In the genomic region with DNA sequence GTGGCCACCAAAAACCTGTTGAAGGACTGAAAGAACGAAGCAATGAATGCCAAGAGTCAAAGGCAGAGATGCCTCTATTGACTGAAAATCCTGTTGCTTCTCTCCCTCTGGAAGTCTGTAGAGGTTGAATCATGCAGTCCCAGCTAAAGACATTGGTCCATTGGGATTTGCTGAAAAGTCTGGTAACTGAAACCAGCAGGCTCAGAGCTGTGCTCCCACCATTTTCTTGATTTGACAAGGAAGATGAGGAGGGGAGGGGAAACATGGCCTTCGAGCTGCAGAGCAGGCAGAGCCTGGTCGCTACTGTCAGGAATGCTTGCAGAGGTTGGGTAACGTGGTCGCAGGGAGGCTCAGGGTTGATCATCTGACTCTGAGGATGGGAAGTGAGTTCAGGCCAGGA, we compare ENCODE assay signal across 26 cellular contexts.
"Had no signal": no experiment of that assay in that cellular context is flagged by ENCODE, and none has a peak within 500 bp of the region (broad histone marks: within the 10 kb centered on the region; RNA-seq: fewer than 3 reads in every experiment).

No MANE protein-coding gene starts in this region.

- ATAC-seq: activated naive CD4-positive, alpha-beta T cell treated with anti-CD3 and anti-CD28 coated beads, Interleukin-2, amount 50 U/mL, for 72 hours; esophagus mucosa; stimulated activated naive CD8-positive, alpha-beta T cell treated with anti-CD3 and anti-CD28 coated beads, Interleukin-15, Interleukin-2, amounts not matched to agents 100 U/mL and 50 U/mL, for 24 hours; T-helper 17 cell had no signal

- H2AFZ ChIP-seq: parathyroid adenoma had no signal

- H3K27me3 Mint-ChIP-seq: activated CD4-positive, alpha-beta T cell treated with anti-CD3 and anti-CD28 coated beads, Interleukin-2, amount 10 ng/mL, durations not matched to agents 7 days and 5 days; activated T-cell treated with anti-CD3 and anti-CD28 coated beads, Interleukin-2, amount 50 U/mL, for 24 hours had no signal

- H3K27me3 ChIP-seq: breast epithelium, testis, vagina had no signal

- H3K4me1 Mint-ChIP-seq: activated CD4-positive, alpha-beta memory T cell treated with anti-CD3 and anti-CD28 coated beads, Interleukin-2, amount 10 ng/mL, durations not matched to agents 7 days and 5 days; activated CD4-positive, alpha-beta T cell treated with anti-CD3 and anti-CD28 coated beads, Interleukin-2, amount 10 ng/mL, durations not matched to agents 7 days and 5 days; naive B cell; T-helper 17 cell had no signal

- H3K4me3 ChIP-seq: breast epithelium, psoas muscle, spleen, testis, vagina had no signal

- H3K4me1 ChIP-seq: breast epithelium had no signal

- H3K79me2 ChIP-seq: parathyroid adenoma had no signal

- H3K36me3 ChIP-seq: breast epithelium, spleen, vagina had no signal

- H3K36me3 Mint-ChIP-seq: activated naive CD4-positive, alpha-beta T cell treated with anti-CD3 and anti-CD28 coated beads, Interleukin-2, amount 50 U/mL, for 72 hours; naive B cell had no signal

- H3K27ac ChIP-seq: breast epithelium, parathyroid adenoma, psoas muscle, spleen, testis, vagina had no signal

- H3K9me3 Mint-ChIP-seq: activated CD4-positive, alpha-beta memory T cell treated with anti-CD3 and anti-CD28 coated beads, Interleukin-2, amount 10 ng/mL, durations not matched to agents 7 days and 5 days; activated CD4-positive, alpha-beta T cell treated with anti-CD3 and anti-CD28 coated beads, Interleukin-2, amount 10 ng/mL, durations not matched to agents 7 days and 5 days; activated naive CD4-positive, alpha-beta T cell treated with anti-CD3 and anti-CD28 coated beads, Interleukin-2, amount 50 U/mL, for 72 hours; activated T-cell treated with anti-CD3 and anti-CD28 coated beads, Interleukin-2, amount 50 U/mL, for 24 hours; activated T-helper 2 cell treated with anti-CD3 and anti-CD28 coated beads, Interferon-gamma antibody, Interleukin-2, Interleukin-4, amounts not matched to agents 10 μg/mL and 5 μg/mL and 100 μg/mL, durations not matched to agents 14 hours and 24 hours and 36 hours; endodermal cell; nephron progenitor cell; type B pancreatic cell had no signal

- DNase-seq: activated CD4-positive, alpha-beta memory T cell treated with anti-CD3 and anti-CD28 coated beads, Interleukin-2, amount 10 ng/mL, durations not matched to agents 7 days and 5 days; activated CD4-positive, alpha-beta T cell treated with anti-CD3 and anti-CD28 coated beads, Interleukin-2, amount 10 ng/mL, durations not matched to agents 7 days and 5 days; activated CD4-positive, CD25-positive, alpha-beta regulatory T cell treated with anti-CD3 and anti-CD28 coated beads, Interleukin-2, amount 50 U/mL, for 72 hours; activated CD8-positive, alpha-beta memory T cell treated with anti-CD3 and anti-CD28 coated beads, Interleukin-2, amount 50 U/mL, for 48 hours; activated T-cell treated with anti-CD3 and anti-CD28 coated beads, Interleukin-2, amount 50 U/mL, for 24 hours; central memory CD4-positive, alpha-beta T cell; endodermal cell; left cardiac atrium; left ventricle myocardium superior; naive B cell; nephron progenitor cell; nucleus accumbens; psoas muscle; spleen; stimulated activated CD4-positive, alpha-beta T cell treated with anti-CD3 and anti-CD28 coated beads, Interleukin-2, amount 100 ng/mL, for 48 hours; stimulated activated naive CD8-positive, alpha-beta T cell treated with anti-CD3 and anti-CD28 coated beads, Interleukin-15, Interleukin-2, amounts not matched to agents 100 U/mL and 50 U/mL, for 24 hours; T-helper 17 cell; T1000; testis had no signal

- H3K27ac Mint-ChIP-seq: activated CD4-positive, alpha-beta memory T cell treated with anti-CD3 and anti-CD28 coated beads, Interleukin-2, amount 10 ng/mL, durations not matched to agents 7 days and 5 days; activated CD4-positive, alpha-beta T cell treated with anti-CD3 and anti-CD28 coated beads, Interleukin-2, amount 10 ng/mL, durations not matched to agents 7 days and 5 days; activated naive CD4-positive, alpha-beta T cell treated with anti-CD3 and anti-CD28 coated beads, Interleukin-2, amount 50 U/mL, for 72 hours; activated T-cell treated with anti-CD3 and anti-CD28 coated beads, Interleukin-2, amount 50 U/mL, for 24 hours; activated T-helper 2 cell treated with anti-CD3 and anti-CD28 coated beads, Interferon-gamma antibody, Interleukin-2, Interleukin-4, amounts not matched to agents 10 μg/mL and 5 μg/mL and 100 μg/mL, durations not matched to agents 14 hours and 24 hours and 36 hours; endodermal cell; naive B cell; nephron progenitor cell; type B pancreatic cell had no signal

- H3K4me3 Mint-ChIP-seq: activated CD4-positive, alpha-beta memory T cell treated with anti-CD3 and anti-CD28 coated beads, Interleukin-2, amount 10 ng/mL, durations not matched to agents 7 days and 5 days; activated CD4-positive, alpha-beta T cell treated with anti-CD3 and anti-CD28 coated beads, Interleukin-2, amount 10 ng/mL, durations not matched to agents 7 days and 5 days; activated T-cell treated with anti-CD3 and anti-CD28 coated beads, Interleukin-2, amount 50 U/mL, for 24 hours; endodermal cell; naive B cell; nephron progenitor cell; T-helper 17 cell; type B pancreatic cell had no signal

- H3K9me3 ChIP-seq: breast epithelium, psoas muscle, spleen, testis, vagina had no signal
